In genomic region chr17:50072130-50072529, GRCh38 we compare ENCODE assay signal across 20 cellular contexts.
"Had no signal": no experiment of that assay in that cellular context is flagged by ENCODE, and none has a peak within 500 bp of the region (broad histone marks: within the 10 kb centered on the region; RNA-seq: fewer than 3 reads in every experiment).

No MANE protein-coding gene starts in this region.

- H3K4me3 Mint-ChIP-seq: activated T-cell treated with anti-CD3 and anti-CD28 coated beads, Interleukin-2, amount 50 U/mL, for 72 hours; dendritic cell treated with granulocyte-macrophage colony-stimulating factor and Interleukin-4, amounts not matched to agents 40 ng/mL and 50 ng/mL, for 4 days; naive B cell had no signal

- H3K4me3 ChIP-seq: adrenal gland, esophagus muscularis mucosa, mucosa of descending colon, ovary, psoas muscle, tibial artery had no signal

- ATAC-seq: activated T-cell treated with anti-CD3 and anti-CD28 coated beads, Interleukin-2, amount 50 U/mL, for 72 hours; left cardiac atrium; mucosa of descending colon; psoas muscle; right cardiac atrium; stimulated activated naive CD8-positive, alpha-beta T cell treated with anti-CD3 and anti-CD28 coated beads, Interleukin-15, Interleukin-2, amounts not matched to agents 100 U/mL and 50 U/mL, for 24 hours had no signal

- H3K27me3 ChIP-seq: adrenal gland, esophagus muscularis mucosa, ovary, tibial artery had no signal

- H3K36me3 ChIP-seq: ovary had no signal

- H3K9me3 ChIP-seq: adrenal gland, esophagus muscularis mucosa, mucosa of descending colon, ovary, psoas muscle, tibial artery had no signal

- H3K27ac ChIP-seq: adrenal gland, esophagus muscularis mucosa, ovary, psoas muscle had no signal

- H3K4me1 Mint-ChIP-seq: naive B cell had no signal

- H3K27ac Mint-ChIP-seq: activated T-cell treated with anti-CD3 and anti-CD28 coated beads, Interleukin-2, amount 50 U/mL, for 72 hours; dendritic cell treated with granulocyte-macrophage colony-stimulating factor and Interleukin-4, amounts not matched to agents 40 ng/mL and 50 ng/mL, for 4 days; naive B cell had no signal

- DNase-seq: activated CD4-positive, alpha-beta T cell treated with anti-CD3 and anti-CD28 coated beads for 48 hours; activated CD4-positive, CD25-positive, alpha-beta regulatory T cell; activated effector memory CD4-positive, alpha-beta T cell treated with anti-CD3 and anti-CD28 coated beads, Interleukin-2, amount 50 U/mL, for 16 hours; activated naive CD4-positive, alpha-beta T cell treated with anti-CD3 and anti-CD28 coated beads, Interleukin-2, amount 50 U/mL, for 16 hours; activated T-cell treated with anti-CD3 and anti-CD28 coated beads, Interleukin-2, amount 50 U/mL, for 72 hours; effector CD8-positive, alpha-beta T cell; left cardiac atrium; mesenchymal stem cell; mucosa of descending colon; naive B cell; ovary; psoas muscle; stimulated activated CD4-positive, alpha-beta T cell treated with anti-CD3 and anti-CD28 coated beads, Interleukin-2, amount 100 ng/mL, for 24 hours; stimulated activated naive CD8-positive, alpha-beta T cell treated with anti-CD3 and anti-CD28 coated beads, Interleukin-15, Interleukin-2, amounts not matched to agents 100 U/mL and 50 U/mL, for 24 hours; substantia nigra; tibial artery had no signal
